Comparison of ENCODE assay signal across 1 cellular context in genomic region chr18:74597662-74598349, GRCh38.
TF ChIP-seq lines count a peak whose summit lies in the region.

Gene ZNF407 (plus strand): TSS chr18:74597870. CDS start chr18:74631020, 33,150 bp downstream.

TF ChIP-seq in K562, 482 proteins besides CTCF, POLR2A, EP300 and RAD21 (continued from another document and continues in another):
- peak; percentile 93 for TF ChIP-seq ZNF407 (IDR thresholded peaks at IDR 0.05; ENCODE audit: low read depth)
- no peak for TF ChIP-seq ZEB2 (IDR thresholded peaks at IDR 0.05)
- TF ChIP-seq, protein P1, sequence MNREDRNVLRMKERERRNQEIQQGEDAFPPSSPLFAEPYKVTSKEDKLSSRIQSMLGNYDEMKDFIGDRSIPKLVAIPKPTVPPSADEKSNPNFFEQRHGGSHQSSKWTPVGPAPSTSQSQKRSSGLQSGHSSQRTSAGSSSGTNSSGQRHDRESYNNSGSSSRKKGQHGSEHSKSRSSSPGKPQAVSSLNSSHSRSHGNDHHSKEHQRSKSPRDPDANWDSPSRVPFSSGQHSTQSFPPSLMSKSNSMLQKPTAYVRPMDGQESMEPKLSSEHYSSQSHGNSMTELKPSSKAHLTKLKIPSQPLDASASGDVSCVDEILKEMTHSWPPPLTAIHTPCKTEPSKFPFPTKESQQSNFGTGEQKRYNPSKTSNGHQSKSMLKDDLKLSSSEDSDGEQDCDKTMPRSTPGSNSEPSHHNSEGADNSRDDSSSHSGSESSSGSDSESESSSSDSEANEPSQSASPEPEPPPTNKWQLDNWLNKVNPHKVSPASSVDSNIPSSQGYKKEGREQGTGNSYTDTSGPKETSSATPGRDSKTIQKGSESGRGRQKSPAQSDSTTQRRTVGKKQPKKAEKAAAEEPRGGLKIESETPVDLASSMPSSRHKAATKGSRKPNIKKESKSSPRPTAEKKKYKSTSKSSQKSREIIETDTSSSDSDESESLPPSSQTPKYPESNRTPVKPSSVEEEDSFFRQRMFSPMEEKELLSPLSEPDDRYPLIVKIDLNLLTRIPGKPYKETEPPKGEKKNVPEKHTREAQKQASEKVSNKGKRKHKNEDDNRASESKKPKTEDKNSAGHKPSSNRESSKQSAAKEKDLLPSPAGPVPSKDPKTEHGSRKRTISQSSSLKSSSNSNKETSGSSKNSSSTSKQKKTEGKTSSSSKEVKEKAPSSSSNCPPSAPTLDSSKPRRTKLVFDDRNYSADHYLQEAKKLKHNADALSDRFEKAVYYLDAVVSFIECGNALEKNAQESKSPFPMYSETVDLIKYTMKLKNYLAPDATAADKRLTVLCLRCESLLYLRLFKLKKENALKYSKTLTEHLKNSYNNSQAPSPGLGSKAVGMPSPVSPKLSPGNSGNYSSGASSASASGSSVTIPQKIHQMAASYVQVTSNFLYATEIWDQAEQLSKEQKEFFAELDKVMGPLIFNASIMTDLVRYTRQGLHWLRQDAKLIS (CRISPR knock-in tag; IDR thresholded peaks at IDR 0.05): no peak
- no peak for TF ChIP-seq POLR3A (IDR thresholded peaks at IDR 0.05; ENCODE audit: borderline replicate concordance, extremely low read depth, insufficient read depth, insufficient read length)
- 0 out of 2 replicates have a peak, but pooled peaks have one; percentile 5 for TF ChIP-seq SP1 (CRISPR knock-in tag; IDR thresholded peaks at IDR 0.05)
- TF ChIP-seq CXXC5 (CRISPR knock-in tag; IDR thresholded peaks at IDR 0.05): 0 out of 2 replicates have a peak, but pooled peaks have one; percentile 17
- TF ChIP-seq NELFE (IDR thresholded peaks at IDR 0.05; ENCODE audit: insufficient read depth, insufficient read length): no peak
- no peak for TF ChIP-seq GTF2F1 (IDR thresholded peaks at IDR 0.05; ENCODE audit: low read depth, low read length)
- peak; percentile 78; the same call in 1 of the 2 replicates for TF ChIP-seq EP400 (IDR thresholded peaks at IDR 0.05)
- TF ChIP-seq MAFG (tag; conservative IDR thresholded peaks at IDR 0.05): no peak
- no peak for TF ChIP-seq NR2C2 (CRISPR knock-in tag; IDR thresholded peaks at IDR 0.05)
- peak; percentile 81 for TF ChIP-seq NR2C2 (tag; IDR thresholded peaks at IDR 0.05)
- TF ChIP-seq NCOR1 (IDR thresholded peaks at IDR 0.05): no peak
- no peak for TF ChIP-seq CHAMP1 (IDR thresholded peaks at IDR 0.05)
- TF ChIP-seq ZNF766 (CRISPR knock-in tag; conservative IDR thresholded peaks at IDR 0.05): no peak
- TF ChIP-seq ZBTB43 (CRISPR knock-in tag; IDR thresholded peaks at IDR 0.05): no peak
- TF ChIP-seq, protein P2, sequence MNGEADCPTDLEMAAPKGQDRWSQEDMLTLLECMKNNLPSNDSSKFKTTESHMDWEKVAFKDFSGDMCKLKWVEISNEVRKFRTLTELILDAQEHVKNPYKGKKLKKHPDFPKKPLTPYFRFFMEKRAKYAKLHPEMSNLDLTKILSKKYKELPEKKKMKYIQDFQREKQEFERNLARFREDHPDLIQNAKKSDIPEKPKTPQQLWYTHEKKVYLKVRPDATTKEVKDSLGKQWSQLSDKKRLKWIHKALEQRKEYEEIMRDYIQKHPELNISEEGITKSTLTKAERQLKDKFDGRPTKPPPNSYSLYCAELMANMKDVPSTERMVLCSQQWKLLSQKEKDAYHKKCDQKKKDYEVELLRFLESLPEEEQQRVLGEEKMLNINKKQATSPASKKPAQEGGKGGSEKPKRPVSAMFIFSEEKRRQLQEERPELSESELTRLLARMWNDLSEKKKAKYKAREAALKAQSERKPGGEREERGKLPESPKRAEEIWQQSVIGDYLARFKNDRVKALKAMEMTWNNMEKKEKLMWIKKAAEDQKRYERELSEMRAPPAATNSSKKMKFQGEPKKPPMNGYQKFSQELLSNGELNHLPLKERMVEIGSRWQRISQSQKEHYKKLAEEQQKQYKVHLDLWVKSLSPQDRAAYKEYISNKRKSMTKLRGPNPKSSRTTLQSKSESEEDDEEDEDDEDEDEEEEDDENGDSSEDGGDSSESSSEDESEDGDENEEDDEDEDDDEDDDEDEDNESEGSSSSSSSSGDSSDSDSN (IDR thresholded peaks at IDR 0.05; ENCODE audit: borderline replicate concordance in 1 of 2, low read depth in 2 of 2, low read length in 2 of 2): no peak
- TF ChIP-seq ESRRA (IDR thresholded peaks at IDR 0.05; ENCODE audit: borderline replicate concordance, low read depth): no peak
- no peak for TF ChIP-seq ZNF239 (CRISPR knock-in tag; IDR thresholded peaks at IDR 0.05)
- no peak for TF ChIP-seq ZBTB7A (IDR thresholded peaks at IDR 0.05; ENCODE audit: borderline replicate concordance, control insufficient read depth, low read depth, low read length)
- no peak for TF ChIP-seq U2AF1 (optimal IDR thresholded peaks at IDR 0.05; ENCODE audit: low read depth, low read length)
- no peak for TF ChIP-seq E2F5 (CRISPR knock-in tag; IDR thresholded peaks at IDR 0.05)
- TF ChIP-seq GATAD2A (IDR thresholded peaks at IDR 0.05): no peak
- no peak for TF ChIP-seq HNRNPL (IDR thresholded peaks at IDR 0.05; ENCODE audit: low read depth, low read length)
- TF ChIP-seq ATF7 (IDR thresholded peaks at IDR 0.05): no peak
- no peak for TF ChIP-seq THAP7 (CRISPR knock-in tag; IDR thresholded peaks at IDR 0.05)
- TF ChIP-seq PTRF (tag; IDR thresholded peaks at IDR 0.05): no peak
- no peak for TF ChIP-seq PPARD (CRISPR knock-in tag; IDR thresholded peaks at IDR 0.05)
- no peak for TF ChIP-seq TCFL5 (CRISPR knock-in tag; conservative IDR thresholded peaks at IDR 0.05)
- no peak for TF ChIP-seq FOXP1 (CRISPR knock-in tag; IDR thresholded peaks at IDR 0.05)
- no peak for TF ChIP-seq ZFPM2 (CRISPR knock-in tag; IDR thresholded peaks at IDR 0.05)
- TF ChIP-seq IRF1 (CRISPR knock-in tag; IDR thresholded peaks at IDR 0.05; ENCODE audit: borderline replicate concordance): no peak
- TF ChIP-seq EHMT2 (IDR thresholded peaks at IDR 0.05): no peak
- TF ChIP-seq, protein P3, sequence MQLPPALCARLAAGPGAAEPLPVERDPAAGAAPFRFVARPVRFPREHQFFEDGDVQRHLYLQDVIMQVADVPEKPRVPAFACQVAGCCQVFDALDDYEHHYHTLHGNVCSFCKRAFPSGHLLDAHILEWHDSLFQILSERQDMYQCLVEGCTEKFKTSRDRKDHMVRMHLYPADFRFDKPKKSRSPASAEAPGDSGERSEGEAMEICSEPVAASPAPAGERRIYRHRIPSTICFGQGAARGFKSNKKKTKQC (CRISPR knock-in tag; IDR thresholded peaks at IDR 0.05): no peak
- TF ChIP-seq HEY1 (CRISPR knock-in tag; IDR thresholded peaks at IDR 0.05; ENCODE audit: borderline replicate concordance): no peak
- TF ChIP-seq C11orf30 (IDR thresholded peaks at IDR 0.05; ENCODE audit: low read depth): peak; percentile 69
